In genomic region chr19:628168-628567, GRCh38 we compare ENCODE assay signal across 14 cellular contexts. TPM values are rescaled to one million over a fixed set of nuclear protein-coding genes. Genes with fewer than 3 reads are reported as not detected.
DNase-seq lines count a peak whose midpoint lies in the region; ATAC-seq and TF ChIP-seq lines count a peak whose summit lies in the region.
"Had no signal": no experiment of that assay in that cellular context is flagged by ENCODE, and none has a peak within 500 bp of the region (broad histone marks: within the 10 kb centered on the region; RNA-seq: fewer than 3 reads in every experiment).

No MANE protein-coding gene starts in this region.

- H3K4me3 Mint-ChIP-seq in MCF 10A (ENCODE audit: unreplicated experiment) (no peak overlapping the region), endothelial cell (ENCODE audit: unreplicated experiment) (no peak overlapping the region)

- H3K4me3 ChIP-seq in mammary epithelial cell (replicated peaks in 1 of 3; ENCODE audit: insufficient read depth in 1 of 3, low read depth in 2 of 3, low read length in 3 of 3) (no peak overlapping the region), MM.1S (ENCODE audit: low read length) (no peak overlapping the region), smooth muscle cell (no peak overlapping the region)
- H3K4me3 ChIP-seq: gastroesophageal sphincter, lung had no signal

- no peaks in the 10 kb centered on the region for H3K9me2 ChIP-seq in MM.1S (replicated peaks; ENCODE audit: insufficient read depth, low read length)

- dilution Hi-C loops in mammary epithelial cell (cut with HindIII; ENCODE audit: low sequenced_read_pairs) = no loop called here

- no peak overlapping the region for H3K4me2 ChIP-seq in mammary epithelial cell (ENCODE audit: insufficient read depth, low read depth, low read length)
- no peak overlapping the region for H3K4me2 ChIP-seq in MM.1S (ENCODE audit: low read depth, low read length)
- H3K4me2 ChIP-seq in smooth muscle cell = no peak overlapping the region

- POLR2A ChIA-PET in MCF 10A (lab: Yijun Ruan, JAX) = interaction anchor here (0.9 to 1.1 kb wide), 2 partner anchors 29 to 56 kb away, joined by 3 to 4 read pairs; partner anchors contain the start of gene BSG

- CTCF ChIA-PET in MCF 10A (lab: Yijun Ruan, JAX) (interaction anchor here (0.6 to 1.0 kb wide), 4 partner anchors 35 to 103 kb away, joined by 3 read pairs; partner anchors contain the start of gene RNF126), mammary epithelial cell (lab: Charles Lee; ENCODE audit: low non-redundant PET) (no interaction called here)

- ATAC-seq in GM19395 (IDR thresholded peaks at IDR 0.05; ENCODE audit: unreplicated experiment) (no peak), HG03280 (IDR thresholded peaks at IDR 0.05; ENCODE audit: unreplicated experiment) (no peak)
- ATAC-seq: gastroesophageal sphincter had no signal

- WGBS in mammary epithelial cell (ENCODE audit: low coverage, missing lambda C conversion rate) = 98% methylated on average over 15 of the region's 19 CpGs
- WGBS in smooth muscle cell (ENCODE audit: low lambda C conversion rate) = 83% methylated on average over 19 of the region's 19 CpGs

- H2AFZ ChIP-seq in mammary epithelial cell (ENCODE audit: low read depth, low read length) (no peak overlapping the region), MM.1S (ENCODE audit: low read length) (no peak overlapping the region), smooth muscle cell (ENCODE audit: low read depth) (no peak overlapping the region)

- H4K20me1 ChIP-seq in mammary epithelial cell (ENCODE audit: insufficient read depth, low read length) = no peaks in the 10 kb centered on the region
- no peaks in the 10 kb centered on the region for H4K20me1 ChIP-seq in MM.1S (ENCODE audit: insufficient read depth, low read length)
- H4K20me1 ChIP-seq in smooth muscle cell (ENCODE audit: low read depth) = peaks cover 15% of the 10 kb centered on the region

- DNase-seq in MCF 10A (ENCODE audit: unreplicated experiment) = no peak
- DNase-seq in mammary epithelial cell = no peak
- DNase-seq in MM.1S = no peak
- DNase-seq in endothelial cell (ENCODE audit: low spot score) = no peak
- no peak for DNase-seq in smooth muscle cell (lab: John Stamatoyannopoulos, UW; ENCODE audit: unreplicated experiment)
- DNase-seq in AG08396 (ENCODE audit: low spot score) = no peak
- DNase-seq: activated T-cell treated with anti-CD3 and anti-CD28 coated beads, Interleukin-2, amount 50 U/mL, for 48 hours; central memory CD4-positive, alpha-beta T cell; NCI-H187 treated with DMSO at 0.1 percent for 48 hours; stimulated activated CD4-positive, alpha-beta T cell treated with anti-CD3 and anti-CD28 coated beads, Interleukin-4, amount 100 ng/mL, for 24 hours had no signal

- peaks cover 10% of the 10 kb centered on the region for H3K36me3 ChIP-seq in mammary epithelial cell (ENCODE audit: insufficient read depth, low read length)
- no peaks in the 10 kb centered on the region for H3K36me3 ChIP-seq in MM.1S (replicated peaks; ENCODE audit: insufficient read depth, low read length)
- no peaks in the 10 kb centered on the region for H3K36me3 ChIP-seq in smooth muscle cell (ENCODE audit: low read depth)

- H3K9ac ChIP-seq in mammary epithelial cell (ENCODE audit: insufficient read depth, low read length) (no peak overlapping the region), MM.1S (ENCODE audit: low read length) (no peak overlapping the region), smooth muscle cell (ENCODE audit: low read depth) (no peak overlapping the region)

- H3K27ac ChIP-seq in mammary epithelial cell (ENCODE audit: insufficient read depth, low read depth, low read length) (no peak overlapping the region), MM.1S (ENCODE audit: low read length) (no peak overlapping the region), smooth muscle cell (ENCODE audit: low read depth) (no peak overlapping the region)
- H3K27ac ChIP-seq: gastroesophageal sphincter had no signal

- no peaks in the 10 kb centered on the region for H3K9me3 ChIP-seq in mammary epithelial cell (replicated peaks; ENCODE audit: insufficient read depth, low read length)
- H3K9me3 ChIP-seq in MM.1S (replicated peaks; ENCODE audit: insufficient read depth, low read length) = no peaks in the 10 kb centered on the region
- H3K9me3 ChIP-seq in smooth muscle cell (replicated peaks; ENCODE audit: low read depth) = no peaks in the 10 kb centered on the region
- H3K9me3 ChIP-seq: gastroesophageal sphincter had no signal

- no peak overlapping the region for H3K27ac Mint-ChIP-seq in MCF 10A (ENCODE audit: low read depth, unreplicated experiment)
- peak overlapping the region; percentile 24 for H3K27ac Mint-ChIP-seq in endothelial cell (ENCODE audit: unreplicated experiment)

- H3K79me2 ChIP-seq in mammary epithelial cell (ENCODE audit: insufficient read depth, low read length) (peaks cover 43% of the 10 kb centered on the region), MM.1S (ENCODE audit: low read length) (peaks cover 55% of the 10 kb centered on the region), smooth muscle cell (ENCODE audit: low read depth) (peaks cover 6% of the 10 kb centered on the region)

- in situ Hi-C loops in mammary epithelial cell (cut with MboI; ENCODE audit: low sequenced_read_pairs in 2 of 2) = no loop called here

- TF ChIP-seq CTCF in MCF 10A (IDR thresholded peaks at IDR 0.05; ENCODE audit: unreplicated experiment) = peak; percentile 14
- peak in 1 of 2 donors; percentile 34 for TF ChIP-seq CTCF in mammary epithelial cell (conservative IDR thresholded peaks at IDR 0.05 in 1 of 2, IDR thresholded peaks at IDR 0.05 in 1 of 2; ENCODE audit: extremely low read depth in 1 of 2, insufficient read depth in 1 of 2, low read depth in 1 of 2, low read length in 2 of 2)
- 0 out of 2 replicates have a peak, but pooled peaks have one; percentile 17 for TF ChIP-seq CTCF in MM.1S (IDR thresholded peaks at IDR 0.05; ENCODE audit: low read length)
- TF ChIP-seq CTCF in endothelial cell (IDR thresholded peaks at IDR 0.05; ENCODE audit: unreplicated experiment) = peak; percentile 35
- peak; percentile 36 for TF ChIP-seq CTCF in smooth muscle cell (IDR thresholded peaks at IDR 0.05; ENCODE audit: borderline replicate concordance, insufficient read depth, poor library complexity, severe bottlenecking)

- H3F3A ChIP-seq in MM.1S (ENCODE audit: insufficient read depth, low read length) (0 out of 2 replicates have a peak, but pooled peaks cover 6% of the 10 kb centered on the region), smooth muscle cell (ENCODE audit: low read depth) (no peaks in the 10 kb centered on the region)

- H3K9me3 Mint-ChIP-seq in MCF 10A (ENCODE audit: unreplicated experiment) = no peaks in the 10 kb centered on the region
- no peaks in the 10 kb centered on the region for H3K9me3 Mint-ChIP-seq in endothelial cell (ENCODE audit: unreplicated experiment)

- intact Hi-C loops in MCF 10A (cut with micrococcal nuclease) = no loop called here
- intact Hi-C loops in mammary epithelial cell (cut with micrococcal nuclease) = no loop called here

- H3K4me1 ChIP-seq in mammary epithelial cell (ENCODE audit: insufficient read depth, low read length) = peaks cover 10% of the 10 kb centered on the region
- H3K4me1 ChIP-seq in MM.1S (ENCODE audit: low read length) = peaks cover 4% of the 10 kb centered on the region; the same call in 1 of the 2 replicates
- no peaks in the 10 kb centered on the region for H3K4me1 ChIP-seq in smooth muscle cell (ENCODE audit: low read depth)

- H3K27me3 Mint-ChIP-seq in MCF 10A (ENCODE audit: insufficient read depth, unreplicated experiment) (no peaks in the 10 kb centered on the region), endothelial cell (ENCODE audit: unreplicated experiment) (peaks cover 11% of the 10 kb centered on the region)

- H3K36me3 Mint-ChIP-seq in MCF 10A (ENCODE audit: insufficient read depth, unreplicated experiment) (peaks cover 49% of the 10 kb centered on the region), endothelial cell (ENCODE audit: low read depth, unreplicated experiment) (peaks cover 14% of the 10 kb centered on the region)

- H3K27me3 ChIP-seq in mammary epithelial cell (ENCODE audit: insufficient read depth, low read length) = no peaks in the 10 kb centered on the region
- no peaks in the 10 kb centered on the region for H3K27me3 ChIP-seq in MM.1S (replicated peaks; ENCODE audit: insufficient read depth, low read length)
- H3K27me3 ChIP-seq in smooth muscle cell (ENCODE audit: low read depth) = no peaks in the 10 kb centered on the region
- H3K27me3 ChIP-seq: gastroesophageal sphincter had no signal

- peaks cover 5% of the 10 kb centered on the region for H3K4me1 Mint-ChIP-seq in MCF 10A (ENCODE audit: insufficient read depth, unreplicated experiment)
- H3K4me1 Mint-ChIP-seq in endothelial cell (ENCODE audit: unreplicated experiment) = no peaks in the 10 kb centered on the region

- BruUV-seq in MCF 10A (replicated peaks; lab: Mats Ljungman, UMichigan) = no TSS peak
- BruUV-seq in mammary epithelial cell (replicated peaks; lab: Mats Ljungman, UMichigan) = no TSS peak

RNA-seq across cellular contexts. Expression of gene POLRMT, which starts 5.2 kb away (rescaled TPM):
- 36.9 and 40.9 TPM in 2 replicates for total RNA-seq in MCF 10A (2022)
- total RNA-seq in mammary epithelial cell = 10 to 100 TPM; 23.5 to 50.9 TPM
- polyA plus RNA-seq in mammary epithelial cell = 30.2 TPM
- polyA minus RNA-seq in mammary epithelial cell = 63.2 TPM
- total RNA-seq in endothelial cell (ENCODE audit: unreplicated experiment) = 53.6 TPM
- total RNA-seq in smooth muscle cell = 15.2 and 23.8 TPM in 2 replicates
- polyA plus RNA-seq in smooth muscle cell = 65.3 and 74.2 TPM in 2 replicates

RNA-seq across cellular contexts. Expression of gene FGF22, which starts 11.5 kb away (rescaled TPM):
- total RNA-seq in MCF 10A (2022) (not detected in 2 replicates), mammary epithelial cell (not detected), endothelial cell (ENCODE audit: unreplicated experiment) (not detected), smooth muscle cell (not detected in 2 replicates)
- polyA plus RNA-seq in mammary epithelial cell (not detected), smooth muscle cell (0.18 TPM in 2 replicates)
- not detected for polyA minus RNA-seq in mammary epithelial cell

RNA-seq across cellular contexts. Expression of gene RNF126, which starts 34.8 kb away (rescaled TPM):
- total RNA-seq in MCF 10A (2022) (53.9 and 68.0 TPM in 2 replicates), mammary epithelial cell (10 to 100 TPM; 79.2 to 83.9 TPM), endothelial cell (ENCODE audit: unreplicated experiment) (41.7 TPM), smooth muscle cell (19.8 and 24.6 TPM in 2 replicates)
- polyA plus RNA-seq in mammary epithelial cell (54.4 TPM), smooth muscle cell (55.7 and 60.4 TPM in 2 replicates)
- polyA minus RNA-seq in mammary epithelial cell = 5.1 TPM

RNA-seq across cellular contexts. Expression of gene HCN2, which starts 38.5 kb away (rescaled TPM):
- total RNA-seq in MCF 10A (2022) (0.68 and 1.2 TPM in 2 replicates), mammary epithelial cell (1 to 10 TPM in 1 of 2 donors, under 1 TPM in 1; 0.33 to 1.6 TPM), endothelial cell (ENCODE audit: unreplicated experiment) (0.28 TPM), smooth muscle cell (0.27 and 0.81 TPM in 2 replicates)
- polyA plus RNA-seq in mammary epithelial cell (0.35 TPM), smooth muscle cell (0.12 and 0.49 TPM in 2 replicates)
- polyA minus RNA-seq in mammary epithelial cell = 1.7 TPM

RNA-seq across cellular contexts. Expression of gene FSTL3, which starts 48.0 kb away (rescaled TPM):
- total RNA-seq in MCF 10A (2022) (172 and 183 TPM in 2 replicates), mammary epithelial cell (100 to 1,000 TPM; 127 to 140 TPM), endothelial cell (ENCODE audit: unreplicated experiment) (6.5 TPM), smooth muscle cell (117 and 132 TPM in 2 replicates)
- polyA plus RNA-seq in mammary epithelial cell (72.2 TPM), smooth muscle cell (153 and 172 TPM in 2 replicates)
- polyA minus RNA-seq in mammary epithelial cell = 41.3 TPM
